Comparison of ENCODE assay signal across 1 cellular context in the genomic region with DNA sequence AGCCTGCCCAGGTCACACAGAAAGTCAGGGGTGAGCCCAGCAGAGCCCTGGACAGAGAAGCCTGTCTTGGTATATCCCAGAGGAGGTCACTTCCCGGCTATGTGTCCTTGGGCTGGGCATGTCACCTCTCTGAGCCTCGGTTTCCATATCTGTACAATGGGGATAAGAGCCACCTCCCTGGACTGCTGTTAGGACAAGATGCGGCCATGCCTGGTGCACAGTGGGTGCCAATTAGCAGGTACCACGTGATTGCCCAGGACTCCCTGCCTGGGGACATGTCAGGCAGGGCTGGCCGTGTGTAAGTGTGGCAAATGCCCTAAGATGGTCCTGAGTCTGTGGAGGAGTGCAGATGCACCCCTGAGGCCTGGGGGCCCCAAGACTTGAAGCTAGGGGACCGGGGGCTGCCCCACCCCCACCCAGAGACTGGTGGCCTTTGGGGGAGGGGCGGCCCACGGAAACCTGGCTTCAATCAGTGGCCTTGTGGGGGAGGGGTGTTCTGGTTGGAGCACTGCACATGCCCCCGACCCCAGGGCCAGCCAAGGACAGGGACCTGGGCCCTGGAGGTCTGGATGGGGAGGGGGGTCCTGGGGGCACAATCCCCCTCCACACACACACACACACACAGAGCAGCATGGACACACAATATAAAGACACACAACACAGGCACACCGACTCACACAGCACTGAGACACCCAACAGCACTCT.
TF ChIP-seq lines count a peak whose summit lies in the region.

No MANE protein-coding gene starts in this region.

TF ChIP-seq in HepG2, 621 proteins besides CTCF, POLR2A, EP300 and RAD21:
- TF ChIP-seq ZNF629 (CRISPR knock-in tag; conservative IDR thresholded peaks at IDR 0.05) (peak; percentile 75), TBL1XR1 (IDR thresholded peaks at IDR 0.05; ENCODE audit: borderline replicate concordance, low read length, partially characterized antibody) (no peak)
- TF ChIP-seq, protein P1, sequence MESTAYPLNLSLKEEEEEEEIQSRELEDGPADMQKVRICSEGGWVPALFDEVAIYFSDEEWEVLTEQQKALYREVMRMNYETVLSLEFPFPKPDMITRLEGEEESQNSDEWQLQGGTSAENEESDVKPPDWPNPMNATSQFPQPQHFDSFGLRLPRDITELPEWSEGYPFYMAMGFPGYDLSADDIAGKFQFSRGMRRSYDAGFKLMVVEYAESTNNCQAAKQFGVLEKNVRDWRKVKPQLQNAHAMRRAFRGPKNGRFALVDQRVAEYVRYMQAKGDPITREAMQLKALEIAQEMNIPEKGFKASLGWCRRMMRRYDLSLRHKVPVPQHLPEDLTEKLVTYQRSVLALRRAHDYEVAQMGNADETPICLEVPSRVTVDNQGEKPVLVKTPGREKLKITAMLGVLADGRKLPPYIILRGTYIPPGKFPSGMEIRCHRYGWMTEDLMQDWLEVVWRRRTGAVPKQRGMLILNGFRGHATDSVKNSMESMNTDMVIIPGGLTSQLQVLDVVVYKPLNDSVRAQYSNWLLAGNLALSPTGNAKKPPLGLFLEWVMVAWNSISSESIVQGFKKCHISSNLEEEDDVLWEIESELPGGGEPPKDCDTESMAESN (CRISPR knock-in tag; conservative IDR thresholded peaks at IDR 0.05) = no peak
- TF ChIP-seq, protein P2, sequence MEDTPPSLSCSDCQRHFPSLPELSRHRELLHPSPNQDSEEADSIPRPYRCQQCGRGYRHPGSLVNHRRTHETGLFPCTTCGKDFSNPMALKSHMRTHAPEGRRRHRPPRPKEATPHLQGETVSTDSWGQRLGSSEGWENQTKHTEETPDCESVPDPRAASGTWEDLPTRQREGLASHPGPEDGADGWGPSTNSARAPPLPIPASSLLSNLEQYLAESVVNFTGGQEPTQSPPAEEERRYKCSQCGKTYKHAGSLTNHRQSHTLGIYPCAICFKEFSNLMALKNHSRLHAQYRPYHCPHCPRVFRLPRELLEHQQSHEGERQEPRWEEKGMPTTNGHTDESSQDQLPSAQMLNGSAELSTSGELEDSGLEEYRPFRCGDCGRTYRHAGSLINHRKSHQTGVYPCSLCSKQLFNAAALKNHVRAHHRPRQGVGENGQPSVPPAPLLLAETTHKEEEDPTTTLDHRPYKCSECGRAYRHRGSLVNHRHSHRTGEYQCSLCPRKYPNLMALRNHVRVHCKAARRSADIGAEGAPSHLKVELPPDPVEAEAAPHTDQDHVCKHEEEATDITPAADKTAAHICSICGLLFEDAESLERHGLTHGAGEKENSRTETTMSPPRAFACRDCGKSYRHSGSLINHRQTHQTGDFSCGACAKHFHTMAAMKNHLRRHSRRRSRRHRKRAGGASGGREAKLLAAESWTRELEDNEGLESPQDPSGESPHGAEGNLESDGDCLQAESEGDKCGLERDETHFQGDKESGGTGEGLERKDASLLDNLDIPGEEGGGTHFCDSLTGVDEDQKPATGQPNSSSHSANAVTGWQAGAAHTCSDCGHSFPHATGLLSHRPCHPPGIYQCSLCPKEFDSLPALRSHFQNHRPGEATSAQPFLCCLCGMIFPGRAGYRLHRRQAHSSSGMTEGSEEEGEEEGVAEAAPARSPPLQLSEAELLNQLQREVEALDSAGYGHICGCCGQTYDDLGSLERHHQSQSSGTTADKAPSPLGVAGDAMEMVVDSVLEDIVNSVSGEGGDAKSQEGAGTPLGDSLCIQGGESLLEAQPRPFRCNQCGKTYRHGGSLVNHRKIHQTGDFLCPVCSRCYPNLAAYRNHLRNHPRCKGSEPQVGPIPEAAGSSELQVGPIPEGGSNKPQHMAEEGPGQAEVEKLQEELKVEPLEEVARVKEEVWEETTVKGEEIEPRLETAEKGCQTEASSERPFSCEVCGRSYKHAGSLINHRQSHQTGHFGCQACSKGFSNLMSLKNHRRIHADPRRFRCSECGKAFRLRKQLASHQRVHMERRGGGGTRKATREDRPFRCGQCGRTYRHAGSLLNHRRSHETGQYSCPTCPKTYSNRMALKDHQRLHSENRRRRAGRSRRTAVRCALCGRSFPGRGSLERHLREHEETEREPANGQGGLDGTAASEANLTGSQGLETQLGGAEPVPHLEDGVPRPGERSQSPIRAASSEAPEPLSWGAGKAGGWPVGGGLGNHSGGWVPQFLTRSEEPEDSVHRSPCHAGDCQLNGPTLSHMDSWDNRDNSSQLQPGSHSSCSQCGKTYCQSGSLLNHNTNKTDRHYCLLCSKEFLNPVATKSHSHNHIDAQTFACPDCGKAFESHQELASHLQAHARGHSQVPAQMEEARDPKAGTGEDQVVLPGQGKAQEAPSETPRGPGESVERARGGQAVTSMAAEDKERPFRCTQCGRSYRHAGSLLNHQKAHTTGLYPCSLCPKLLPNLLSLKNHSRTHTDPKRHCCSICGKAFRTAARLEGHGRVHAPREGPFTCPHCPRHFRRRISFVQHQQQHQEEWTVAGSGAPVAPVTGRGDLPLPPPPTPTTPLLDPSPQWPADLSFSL (CRISPR knock-in tag; IDR thresholded peaks at IDR 0.05) = peak; percentile 79
- TF ChIP-seq, protein P3, sequence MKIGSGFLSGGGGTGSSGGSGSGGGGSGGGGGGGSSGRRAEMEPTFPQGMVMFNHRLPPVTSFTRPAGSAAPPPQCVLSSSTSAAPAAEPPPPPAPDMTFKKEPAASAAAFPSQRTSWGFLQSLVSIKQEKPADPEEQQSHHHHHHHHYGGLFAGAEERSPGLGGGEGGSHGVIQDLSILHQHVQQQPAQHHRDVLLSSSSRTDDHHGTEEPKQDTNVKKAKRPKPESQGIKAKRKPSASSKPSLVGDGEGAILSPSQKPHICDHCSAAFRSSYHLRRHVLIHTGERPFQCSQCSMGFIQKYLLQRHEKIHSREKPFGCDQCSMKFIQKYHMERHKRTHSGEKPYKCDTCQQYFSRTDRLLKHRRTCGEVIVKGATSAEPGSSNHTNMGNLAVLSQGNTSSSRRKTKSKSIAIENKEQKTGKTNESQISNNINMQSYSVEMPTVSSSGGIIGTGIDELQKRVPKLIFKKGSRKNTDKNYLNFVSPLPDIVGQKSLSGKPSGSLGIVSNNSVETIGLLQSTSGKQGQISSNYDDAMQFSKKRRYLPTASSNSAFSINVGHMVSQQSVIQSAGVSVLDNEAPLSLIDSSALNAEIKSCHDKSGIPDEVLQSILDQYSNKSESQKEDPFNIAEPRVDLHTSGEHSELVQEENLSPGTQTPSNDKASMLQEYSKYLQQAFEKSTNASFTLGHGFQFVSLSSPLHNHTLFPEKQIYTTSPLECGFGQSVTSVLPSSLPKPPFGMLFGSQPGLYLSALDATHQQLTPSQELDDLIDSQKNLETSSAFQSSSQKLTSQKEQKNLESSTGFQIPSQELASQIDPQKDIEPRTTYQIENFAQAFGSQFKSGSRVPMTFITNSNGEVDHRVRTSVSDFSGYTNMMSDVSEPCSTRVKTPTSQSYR (CRISPR knock-in tag; IDR thresholded peaks at IDR 0.05; ENCODE audit: borderline replicate concordance) = peak; percentile 40; the same call in 1 of the 2 replicates
